ENCODE assay signal across 8 cellular contexts in genomic region chr9:90801175-90801506, GRCh38. TPM values are rescaled to one million over a fixed set of nuclear protein-coding genes. Genes with fewer than 3 reads are reported as not detected.
DNase-seq lines count a peak whose midpoint lies in the region; ATAC-seq, FAIRE-seq and TF ChIP-seq lines count a peak whose summit lies in the region.

No MANE protein-coding gene starts in this region.

- H3K9me3 Mint-ChIP-seq in activated CD8-positive, alpha-beta memory T cell treated with anti-CD3 and anti-CD28 coated beads, Interleukin-2, amount 10 ng/mL, durations not matched to agents 7 days and 5 days (ENCODE audit: low read depth), result no peaks in the 10 kb centered on the region

- peaks cover 84% of the 10 kb centered on the region for H3K27me3 Mint-ChIP-seq in activated CD8-positive, alpha-beta memory T cell treated with anti-CD3 and anti-CD28 coated beads, Interleukin-2, amount 10 ng/mL, durations not matched to agents 7 days and 5 days

- no peaks in the 10 kb centered on the region for H3K36me3 Mint-ChIP-seq in activated CD8-positive, alpha-beta memory T cell treated with anti-CD3 and anti-CD28 coated beads, Interleukin-2, amount 10 ng/mL, durations not matched to agents 7 days and 5 days

- H3K27ac Mint-ChIP-seq in activated CD8-positive, alpha-beta memory T cell treated with anti-CD3 and anti-CD28 coated beads, Interleukin-2, amount 10 ng/mL, durations not matched to agents 7 days and 5 days, result no peak overlapping the region

- intact Hi-C loops in left ventricle myocardium superior (cut with micrococcal nuclease), result no loop called here

- no peaks in the 10 kb centered on the region; the same call in 2 of the 3 replicates for H3K9me3 ChIP-seq in A549
- no peaks in the 10 kb centered on the region for H3K9me3 ChIP-seq in thoracic aorta

- DNase-seq in A549 (ENCODE audit: low read depth in 1 of 2, low spot score in 1 of 2), result no peak
- peak; percentile 88 for DNase-seq in NCI-H748 (lab: John Stamatoyannopoulos, UW; ENCODE audit: unreplicated experiment)
- no peak for DNase-seq in left ventricle myocardium superior
- no peak for DNase-seq in thoracic aorta (ENCODE audit: low spot score)
- no peak for DNase-seq in stimulated activated naive CD4-positive, alpha-beta T cell treated with Interleukin-2 at 50 U/mL for 16 hours (lab: John Stamatoyannopoulos, UW)
- no peak for DNase-seq in glomerular visceral epithelial cell (ENCODE audit: extremely low spot score)
- DNase-seq in activated CD8-positive, alpha-beta memory T cell treated with anti-CD3 and anti-CD28 coated beads, Interleukin-2, amount 10 ng/mL, durations not matched to agents 7 days and 5 days, result no peak

- peak overlapping the region; percentile 52 for H3K4me3 ChIP-seq in A549
- peak overlapping the region; percentile 67 for H3K4me3 ChIP-seq in thoracic aorta

- no peak for TF ChIP-seq CTCF in A549 (IDR thresholded peaks at IDR 0.05)
- no peak for TF ChIP-seq CTCF in thoracic aorta (IDR thresholded peaks at IDR 0.05)

- H3K27ac ChIP-seq in A549 (no peak overlapping the region), thoracic aorta (no peak overlapping the region)

- WGBS in A549 (ENCODE audit: missing lambda C conversion rate), result 60% methylated on average over 6 of the region's 11 CpGs

- no peak for TF ChIP-seq RAD21 in A549 (conservative IDR thresholded peaks at IDR 0.05 in 1 of 2, IDR thresholded peaks at IDR 0.05 in 1 of 2)

- H3K4me1 ChIP-seq in A549, result peaks cover 5% of the 10 kb centered on the region; the same call in 1 of the 3 replicates
- peaks cover 0 to 6% of the 10 kb centered on the region in 2 donors for H3K4me1 ChIP-seq in thoracic aorta (ENCODE audit: control insufficient read depth in 1 of 2, low read depth in 2 of 2)

- POLR2A ChIA-PET in A549 (lab: Yijun Ruan, JAX), result no interaction called here

- H3K36me3 ChIP-seq in thoracic aorta, result no peaks in the 10 kb centered on the region

- H3K4me1 Mint-ChIP-seq in activated CD8-positive, alpha-beta memory T cell treated with anti-CD3 and anti-CD28 coated beads, Interleukin-2, amount 10 ng/mL, durations not matched to agents 7 days and 5 days, result peaks cover 2% of the 10 kb centered on the region

- H3K4me3 Mint-ChIP-seq in activated CD8-positive, alpha-beta memory T cell treated with anti-CD3 and anti-CD28 coated beads, Interleukin-2, amount 10 ng/mL, durations not matched to agents 7 days and 5 days, result no peak overlapping the region

- no peak for TF ChIP-seq POLR2A in A549 (IDR thresholded peaks at IDR 0.05; ENCODE audit: low read length)

- H3K27me3 ChIP-seq in thoracic aorta (replicated peaks; ENCODE audit: insufficient read depth), result no peaks in the 10 kb centered on the region

- ATAC-seq in A549 (peak; percentile 43 to 51; a peak in 4 of 6 replicates), GM19467 (IDR thresholded peaks at IDR 0.05; ENCODE audit: unreplicated experiment) (peak; percentile 7), left ventricle myocardium superior (peak; percentile 39), thoracic aorta (ENCODE audit: insufficient number of reproducible peaks, low FRiP score, low read depth) (no peak)
- no peak for ATAC-seq in activated CD8-positive, alpha-beta memory T cell treated with anti-CD3 and anti-CD28 coated beads, Interleukin-2, amount 10 ng/mL, durations not matched to agents 7 days and 5 days

- TF ChIP-seq EP300 in A549 (IDR thresholded peaks at IDR 0.05), result no peak

- FAIRE-seq in A549 (lab: Jason Lieb, UNC), result no peak

- CTCF ChIA-PET in A549 (lab: Yijun Ruan, JAX), result interaction anchor here (1.3 kb wide), 1 partner anchor 1198 kb away, joined by 3 read pairs; no protein-coding TSS in a partner anchor
- CTCF ChIA-PET in activated CD8-positive, alpha-beta memory T cell treated with anti-CD3 and anti-CD28 coated beads, Interleukin-2, amount 10 ng/mL, durations not matched to agents 7 days and 5 days (lab: Charles Lee), result no interaction called here

- peak overlapping the region; percentile 99 for H3K4me2 ChIP-seq in A549

TF ChIP-seq in A549, 52 proteins besides CTCF, POLR2A, EP300 and RAD21:
- TF ChIP-seq RARB (CRISPR knock-in tag; IDR thresholded peaks at IDR 0.05) (no peak), ZFP36 (IDR thresholded peaks at IDR 0.05; ENCODE audit: borderline replicate concordance, partially characterized antibody) (no peak), MYC (IDR thresholded peaks at IDR 0.05; ENCODE audit: borderline replicate concordance, low read length) (no peak), REST (IDR thresholded peaks at IDR 0.05) (no peak), ZNF302 (CRISPR knock-in tag; IDR thresholded peaks at IDR 0.05) (no peak), BHLHE40 (IDR thresholded peaks at IDR 0.05; ENCODE audit: low read depth, low read length) (no peak), HOXB13 (CRISPR knock-in tag; IDR thresholded peaks at IDR 0.05; ENCODE audit: low read depth) (no peak), PHF8 (IDR thresholded peaks at IDR 0.05; ENCODE audit: borderline replicate concordance, low read depth) (no peak), KDM5A (IDR thresholded peaks at IDR 0.05) (no peak), GATA3 (IDR thresholded peaks at IDR 0.05; ENCODE audit: borderline replicate concordance) (no peak), ZC3H11A (IDR thresholded peaks at IDR 0.05) (no peak), CHD2 (IDR thresholded peaks at IDR 0.05; ENCODE audit: low read length, partially characterized antibody) (no peak), ZSCAN20 (CRISPR knock-in tag; IDR thresholded peaks at IDR 0.05) (no peak), HMGXB4 (CRISPR knock-in tag; IDR thresholded peaks at IDR 0.05; ENCODE audit: borderline replicate concordance) (no peak), CBX2 (IDR thresholded peaks at IDR 0.05; ENCODE audit: borderline replicate concordance, low read depth) (no peak), EHMT2 (IDR thresholded peaks at IDR 0.05; ENCODE audit: low read depth) (no peak), JUNB (IDR thresholded peaks at IDR 0.05) (no peak), RNF2 (IDR thresholded peaks at IDR 0.05; ENCODE audit: borderline replicate concordance, low read depth) (no peak)

RNA-seq across cellular contexts. Expression of gene SYK, which starts 0.5 kb away (rescaled TPM):
- 0.03 and 0.04 TPM in 2 replicates for polyA plus RNA-seq in A549 (2011; rRNA removed)
- not detected in 2 replicates for polyA plus RNA-seq in A549 (2012; cell fraction: cytosol; rRNA removed)
- polyA plus RNA-seq in A549 (2012; cell fraction: nucleus; rRNA removed), result 0.01 TPM in 1 of 2 replicates, not detected in the other
- 0.01 to 0.03 TPM in 2 of 3 replicates, not detected in the other for polyA plus RNA-seq in A549 (2017; fragmentation: RNase III; extraction: RNeasy Plus Mini Kit Qiagen cat#74134 plus additional on column Dnase treatment)
- not detected in 2 replicates for polyA minus RNA-seq in A549 (2011; rRNA and poly(A)+ RNA removed)
- 5.1 TPM for total RNA-seq in left ventricle myocardium superior
- total RNA-seq in thoracic aorta, result 10 to 100 TPM; 18.1 to 23.3 TPM
- total RNA-seq in activated CD8-positive, alpha-beta memory T cell treated with anti-CD3 and anti-CD28 coated beads, Interleukin-2, amount 10 ng/mL, durations not matched to agents 7 days and 5 days, result under 1 TPM; 0.26 to 0.28 TPM

Comparison
In these comparisons a context has a peak if more than half of its experiments do, and no peak if none do; other contexts are left out.
1. ATAC-seq: peak in A549 (2 of 2), GM19467 (single experiment) and left ventricle myocardium superior (single experiment); none in thoracic aorta (single experiment) and activated CD8-positive, alpha-beta memory T cell treated with anti-CD3 and anti-CD28 coated beads, Interleukin-2, amount 10 ng/mL, durations not matched to agents 7 days and 5 days (single experiment).